27 cellular contexts compared by ENCODE assay signal in genomic region chr11:67494371-67495233, GRCh38. TPM values are rescaled to one million over a fixed set of nuclear protein-coding genes. Genes with fewer than 3 reads are reported as not detected.
A peak's percentile ranks its signal among the peaks of the same experiment; 100 is the strongest.
DNase-seq lines count a peak whose midpoint lies in the region; ATAC-seq, FAIRE-seq and TF ChIP-seq lines count a peak whose summit lies in the region.
"Had no signal": no experiment of that assay in that cellular context is flagged by ENCODE, and none has a peak within 500 bp of the region (broad histone marks: within the 10 kb centered on the region; RNA-seq: fewer than 3 reads in every experiment).

No MANE protein-coding gene starts in this region.

- no peak overlapping the region for H3K27ac ChIP-seq in RWPE2 (ENCODE audit: poor library complexity, severe bottlenecking)
- no peak overlapping the region for H3K27ac ChIP-seq in kidney (ENCODE audit: low read depth in 2 of 2, low read length in 2 of 2)
- H3K27ac ChIP-seq in GM23248, result no peak overlapping the region
- H3K27ac ChIP-seq: Peyer's patch, SJSA1 had no signal

- ATAC-seq in RWPE2 (ENCODE audit: low read depth), result no peak
- ATAC-seq: HCT116 had no signal

- in situ Hi-C loops in GM23248 (cut with MboI), result no loop called here

- DNase-seq in D341Med (ENCODE audit: low spot score) (peak; percentile 36), GM12892 (ENCODE audit: insufficient read length) (peak; percentile 32), RWPE2 (ENCODE audit: low spot score) (peak; percentile 61), kidney (peak; percentile 70), NCI-H526 treated with DMSO at 0.1 percent for 48 hours (lab: John Stamatoyannopoulos, UW) (no peak), GM23248 (no peak), dedifferentiated amniotic fluid mesenchymal stem cell (ENCODE audit: extremely low spot score) (no peak)
- DNase-seq: CD4-positive, CD25-positive, alpha-beta regulatory T cell; DMS 273 treated with DMSO at 0.1 percent for 48 hours; DMS79 treated with DMSO at 0.1 percent for 48 hours; GOT3; Kasumi-1; NCI-H1694; NCI-H2081; NCI-H2171; NCI-H345; NCI-H524; NCI-H82; Peyer's patch had no signal

- H3F3A ChIP-seq in GM23248 (ENCODE audit: insufficient read depth), result no peaks in the 10 kb centered on the region

- H3K79me2 ChIP-seq in GM23248 (ENCODE audit: insufficient read depth), result no peaks in the 10 kb centered on the region

- no peak overlapping the region for H3K4me2 ChIP-seq in GM23248 (ENCODE audit: unreplicated experiment)

- H3K27me3 ChIP-seq in RWPE2 (ENCODE audit: insufficient read depth, poor library complexity, severe bottlenecking) (no peaks in the 10 kb centered on the region), GM23248 (replicated peaks; ENCODE audit: insufficient read depth) (no peaks in the 10 kb centered on the region)
- H3K27me3 ChIP-seq: Peyer's patch, SJSA1 had no signal

- H3K36me3 ChIP-seq in RWPE2 (ENCODE audit: low read depth), result peaks cover 34% of the 10 kb centered on the region
- H3K36me3 ChIP-seq in kidney (ENCODE audit: control insufficient read depth in 1 of 2, insufficient read depth in 2 of 2, low read length in 2 of 2), result peaks cover 5 to 13% of the 10 kb centered on the region in 2 donors
- no peaks in the 10 kb centered on the region for H3K36me3 ChIP-seq in GM23248 (ENCODE audit: low read depth)

- H4K20me1 ChIP-seq in GM23248 (ENCODE audit: insufficient read depth), result no peaks in the 10 kb centered on the region

- H3K9me2 ChIP-seq in GM23248 (ENCODE audit: insufficient read depth), result no peaks in the 10 kb centered on the region

- no peak overlapping the region for H3K4me3 ChIP-seq in RWPE2 (ENCODE audit: severe bottlenecking)
- no peak overlapping the region for H3K4me3 ChIP-seq in kidney (ENCODE audit: low read length in 2 of 2)
- no peak overlapping the region for H3K4me3 ChIP-seq in GM23248
- H3K4me3 ChIP-seq: Peyer's patch, SJSA1 had no signal

- intact Hi-C loops in kidney (cut with DNase I), result no loop called here

- H3K9ac ChIP-seq in kidney (ENCODE audit: low read length in 2 of 2) (no peak overlapping the region), GM23248 (no peak overlapping the region)

- no peaks in the 10 kb centered on the region for H3K4me1 ChIP-seq in RWPE2 (ENCODE audit: insufficient read depth, poor library complexity, severe bottlenecking)
- no peaks in the 10 kb centered on the region for H3K4me1 ChIP-seq in kidney (ENCODE audit: control insufficient read depth in 1 of 2, insufficient read depth in 1 of 2, low read depth in 1 of 2, low read length in 2 of 2)
- H3K4me1 ChIP-seq in GM23248 (ENCODE audit: insufficient read depth), result no peaks in the 10 kb centered on the region
- H3K4me1 ChIP-seq: Peyer's patch, SJSA1 had no signal

- no peak overlapping the region for H2AFZ ChIP-seq in GM23248

- WGBS in GM23248 (ENCODE audit: low coverage in 1 of 2, low lambda C conversion rate in 2 of 2, missing lambda C conversion rate in 2 of 2), 2 experiments, result 89 to 99% methylated on average over 20 to 59 of the region's 59 CpGs

- TF ChIP-seq CTCF in RWPE2 (IDR thresholded peaks at IDR 0.05; ENCODE audit: poor library complexity, severe bottlenecking) (no peak), kidney (IDR thresholded peaks at IDR 0.05; ENCODE audit: borderline replicate concordance, extremely low read depth, insufficient read depth) (no peak)

- no peak for TF ChIP-seq POLR2A in GM12892 (IDR thresholded peaks at IDR 0.05; ENCODE audit: low read depth, low read length)

- H3K9me3 ChIP-seq in RWPE2 (ENCODE audit: severe bottlenecking), result no peaks in the 10 kb centered on the region
- no peaks in the 10 kb centered on the region for H3K9me3 ChIP-seq in kidney (ENCODE audit: control insufficient read depth in 1 of 2, low read length in 2 of 2)
- H3K9me3 ChIP-seq in GM23248 (ENCODE audit: low read depth), result no peaks in the 10 kb centered on the region
- H3K9me3 ChIP-seq: Peyer's patch, SJSA1 had no signal

- FAIRE-seq in GM12892 (lab: Jason Lieb, UNC) (no peak), kidney (lab: Jason Lieb, UNC) (no peak)
- FAIRE-seq: GM18507, GM19239 had no signal

RNA-seq across cellular contexts. Expression of gene PITPNM1, which starts 10.6 kb away (rescaled TPM):
- polyA plus RNA-seq in GM12892 (2012; ENCODE audit: missing spikeins), result 12.0 TPM
- 74.7 TPM for total RNA-seq in kidney
- polyA plus RNA-seq in kidney (ENCODE audit: insufficient read depth, low read depth, low replicate concordance), result 19.3 TPM
- 30.7 and 31.2 TPM in 2 replicates for total RNA-seq in GM23248 (2014; rRNA removed; shearing (Covaris generic))
- polyA plus RNA-seq in GM23248 (2016; fragmentation: Nextera tagmentation; extraction: Ambion mirVana), result 10.8 and 12.1 TPM in 2 replicates

RNA-seq across cellular contexts. Expression of gene AIP, which starts 11.8 kb away (rescaled TPM):
- polyA plus RNA-seq in GM12892 (2012; ENCODE audit: missing spikeins), result 96.4 TPM
- 61.5 TPM for total RNA-seq in kidney
- polyA plus RNA-seq in kidney (ENCODE audit: insufficient read depth, low read depth, low replicate concordance) (135 TPM), GM23248 (2016; fragmentation: Nextera tagmentation; extraction: Ambion mirVana) (56.1 and 57.3 TPM in 2 replicates)
- 46.4 and 58.5 TPM in 2 replicates for total RNA-seq in GM23248 (2014; rRNA removed; shearing (Covaris generic))

RNA-seq across cellular contexts. Expression of gene CDK2AP2, which starts 13.4 kb away (rescaled TPM):
- 37.0 TPM for polyA plus RNA-seq in GM12892 (2012; ENCODE audit: missing spikeins)
- total RNA-seq in kidney, result 98.4 TPM
- polyA plus RNA-seq in kidney (ENCODE audit: insufficient read depth, low read depth, low replicate concordance), result 188 TPM
- 20.5 and 29.6 TPM in 2 replicates for total RNA-seq in GM23248 (2014; rRNA removed; shearing (Covaris generic))
- 54.1 and 55.2 TPM in 2 replicates for polyA plus RNA-seq in GM23248 (2016; fragmentation: Nextera tagmentation; extraction: Ambion mirVana)

RNA-seq across cellular contexts. Expression of gene TMEM134, which starts 25.6 kb away (rescaled TPM):
- polyA plus RNA-seq in GM12892 (2012; ENCODE audit: missing spikeins), result 28.4 TPM
- total RNA-seq in kidney, result 65.5 TPM
- polyA plus RNA-seq in kidney (ENCODE audit: insufficient read depth, low read depth, low replicate concordance) (127 TPM), GM23248 (2016; fragmentation: Nextera tagmentation; extraction: Ambion mirVana) (99.3 and 103 TPM in 2 replicates)
- total RNA-seq in GM23248 (2014; rRNA removed; shearing (Covaris generic)), result 13.4 and 67.2 TPM in 2 replicates

RNA-seq across cellular contexts. Expression of gene CABP2, which starts 28.6 kb away (rescaled TPM):
- not detected for polyA plus RNA-seq in GM12892 (2012; ENCODE audit: missing spikeins)
- total RNA-seq in kidney, result not detected
- not detected for polyA plus RNA-seq in kidney (ENCODE audit: insufficient read depth, low read depth, low replicate concordance)
- total RNA-seq in GM23248 (2014; rRNA removed; shearing (Covaris generic)), result not detected in 2 replicates
- polyA plus RNA-seq in GM23248 (2016; fragmentation: Nextera tagmentation; extraction: Ambion mirVana), result not detected in 2 replicates
- total RNA-seq: CD4-positive, CD25-positive, alpha-beta regulatory T cell; MCF 10A; OCI-LY7; Peyer's patch; SJSA1 had no signal
- polyA plus RNA-seq: BJ; CD4-positive, CD25-positive, alpha-beta regulatory T cell; IgD-negative memory B cell had no signal

Comparison
In these comparisons a context has a peak if more than half of its experiments do, and no peak if none do; other contexts are left out.
1. DNase-seq: peak in D341Med (single experiment), GM12892 (single experiment), RWPE2 (single experiment) and kidney (single experiment); none in NCI-H526 treated with DMSO at 0.1 percent for 48 hours (single experiment), GM23248 (single experiment) and dedifferentiated amniotic fluid mesenchymal stem cell (single experiment).